Comparison of ENCODE assay signal across 1 cellular context in genomic region chr19:13302521-13303270, GRCh38.
TF ChIP-seq lines count a peak whose summit lies in the region.

No MANE protein-coding gene starts in this region.

TF ChIP-seq in GM23338, 12 proteins besides CTCF, POLR2A, EP300 and RAD21 (continued from another document):
- TF ChIP-seq ZNF462 (CRISPR knock-in tag; IDR thresholded peaks at IDR 0.05) (no peak), STAT1 (IDR thresholded peaks at IDR 0.05; ENCODE audit: unreplicated experiment) (no peak), NANOG (IDR thresholded peaks at IDR 0.05; ENCODE audit: borderline replicate concordance) (no peak)
